1 cellular context compared by ENCODE assay signal in genomic region chr12:6620885-6621274, GRCh38.
A peak's percentile ranks its signal among the peaks of the same experiment; 100 is the strongest.
TF ChIP-seq lines count a peak whose summit lies in the region.

No MANE protein-coding gene starts in this region.

TF ChIP-seq in H1, 55 proteins besides CTCF, POLR2A, EP300 and RAD21:
- TF ChIP-seq CHD1 (IDR thresholded peaks at IDR 0.05; ENCODE audit: low read depth, low read length) (no peak), RBBP5 (IDR thresholded peaks at IDR 0.05; ENCODE audit: borderline replicate concordance, low read depth, low read length) (no peak), KDM4A (IDR thresholded peaks at IDR 0.05; ENCODE audit: low read depth, low read length, severe bottlenecking) (peak; percentile 40), TBP (IDR thresholded peaks at IDR 0.05; ENCODE audit: low read depth, low read length) (no peak), CHD7 (IDR thresholded peaks at IDR 0.05; ENCODE audit: insufficient replicate concordance, low read length) (no peak), CTBP2 (IDR thresholded peaks at IDR 0.05; ENCODE audit: borderline replicate concordance, insufficient read depth, insufficient read length, low read length) (no peak), TCF12 (IDR thresholded peaks at IDR 0.05; ENCODE audit: low read depth, low read length) (no peak), TAF7 (optimal IDR thresholded peaks at IDR 0.05; ENCODE audit: borderline replicate concordance, low read depth, low read length) (no peak)
